15 cellular contexts compared by ENCODE assay signal in the genomic region with DNA sequence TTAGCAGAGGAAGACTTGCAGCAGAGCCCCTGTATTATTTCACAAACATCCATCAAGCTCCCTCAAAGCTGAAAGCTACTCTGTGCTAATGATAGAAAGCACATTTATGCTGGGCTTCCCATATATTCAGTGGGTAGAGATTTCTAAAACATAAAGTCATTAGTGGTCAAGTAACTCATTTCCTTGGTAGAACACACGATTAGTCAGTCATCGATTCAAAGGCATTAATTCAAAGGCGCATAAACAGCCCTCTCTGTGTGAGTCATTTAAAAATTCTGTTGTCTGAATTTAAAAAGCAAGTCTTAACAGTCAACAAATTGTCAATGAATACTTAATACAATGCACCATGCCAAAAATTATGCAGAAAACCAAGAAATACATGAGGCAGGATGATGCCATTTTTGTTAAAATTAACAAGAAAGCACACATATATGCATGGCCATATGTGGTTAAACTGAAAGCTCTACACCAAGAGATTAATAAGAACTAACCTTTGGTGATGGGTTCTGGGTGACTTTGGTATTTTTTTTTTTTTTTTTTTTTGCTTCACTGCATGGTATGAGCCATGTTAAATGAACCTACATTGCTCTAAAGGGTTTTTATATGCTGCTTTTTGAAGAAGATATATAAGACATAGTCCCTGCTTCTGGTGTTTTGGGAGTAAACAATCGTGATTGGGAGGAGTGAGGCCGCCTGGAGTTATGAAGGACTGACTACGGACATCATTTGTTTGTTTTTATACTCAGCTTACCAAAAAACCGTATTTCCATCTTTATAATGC.
DNase-seq lines count a peak whose midpoint lies in the region; ATAC-seq, FAIRE-seq and TF ChIP-seq lines count a peak whose summit lies in the region.
"Had no signal": no experiment of that assay in that cellular context is flagged by ENCODE, and none has a peak within 500 bp of the region (broad histone marks: within the 10 kb centered on the region; RNA-seq: fewer than 3 reads in every experiment).

No MANE protein-coding gene starts in this region.

- no peak for TF ChIP-seq CTCF in bronchial epithelial cell (IDR thresholded peaks at IDR 0.05; ENCODE audit: insufficient read depth, low read length, severe bottlenecking)

- no peak overlapping the region for H3K4me3 ChIP-seq in bronchial epithelial cell (ENCODE audit: low read depth, low read length)
- no peak overlapping the region for H3K4me3 ChIP-seq in skeletal muscle cell (ENCODE audit: low read depth, low read length)
- H3K4me3 ChIP-seq: skin epidermis, tibial artery had no signal

- peak; percentile 12 for DNase-seq in DMS53 (lab: John Stamatoyannopoulos, UW)
- DNase-seq in DMS53 treated with DMSO at 0.1 percent for 48 hours (lab: John Stamatoyannopoulos, UW; ENCODE audit: unreplicated experiment): no peak
- DNase-seq in M059J (ENCODE audit: low read depth): peak; percentile 76
- DNase-seq in bronchial epithelial cell (ENCODE audit: low read depth): peak; percentile 87
- peak; percentile 21 for DNase-seq in skeletal muscle cell (ENCODE audit: low read depth)
- no peak for DNase-seq in stimulated activated CD4-positive, alpha-beta T cell treated with anti-CD3 and anti-CD28 coated beads, Interleukin-4, amount 100 ng/mL, for 24 hours
- DNase-seq: activated naive CD4-positive, alpha-beta T cell treated with Interleukin-2 at 50 U/mL for 16 hours; COR-L47; KG1; NCI-H1436 treated with DMSO at 0.1 percent for 48 hours; NCI-H524 treated with DMSO at 0.1 percent for 48 hours; tibial artery had no signal

- ATAC-seq in HG03025 (IDR thresholded peaks at IDR 0.05; ENCODE audit: low FRiP score, unreplicated experiment) (no peak), GM18861 (IDR thresholded peaks at IDR 0.05; ENCODE audit: unreplicated experiment) (no peak)

- H3K27me3 ChIP-seq in bronchial epithelial cell (ENCODE audit: control insufficient read depth, insufficient read depth, low read length): no peaks in the 10 kb centered on the region
- H3K27me3 ChIP-seq: tibial artery had no signal

- no peak for FAIRE-seq in bronchial epithelial cell (lab: Jason Lieb, UNC)

- H3K36me3 ChIP-seq in bronchial epithelial cell (ENCODE audit: control insufficient read depth, insufficient read depth, low read length): no peaks in the 10 kb centered on the region

Comparison
In these comparisons a context has a peak if more than half of its experiments do, and no peak if none do; other contexts are left out.
1. DNase-seq: peak in DMS53 (single experiment), M059J (single experiment), bronchial epithelial cell (single experiment) and skeletal muscle cell (single experiment); none in DMS53 treated with DMSO at 0.1 percent for 48 hours (single experiment) and stimulated activated CD4-positive, alpha-beta T cell treated with anti-CD3 and anti-CD28 coated beads, Interleukin-4, amount 100 ng/mL, for 24 hours (single experiment).